Comparison of ENCODE assay signal across 20 cellular contexts in the genomic region with DNA sequence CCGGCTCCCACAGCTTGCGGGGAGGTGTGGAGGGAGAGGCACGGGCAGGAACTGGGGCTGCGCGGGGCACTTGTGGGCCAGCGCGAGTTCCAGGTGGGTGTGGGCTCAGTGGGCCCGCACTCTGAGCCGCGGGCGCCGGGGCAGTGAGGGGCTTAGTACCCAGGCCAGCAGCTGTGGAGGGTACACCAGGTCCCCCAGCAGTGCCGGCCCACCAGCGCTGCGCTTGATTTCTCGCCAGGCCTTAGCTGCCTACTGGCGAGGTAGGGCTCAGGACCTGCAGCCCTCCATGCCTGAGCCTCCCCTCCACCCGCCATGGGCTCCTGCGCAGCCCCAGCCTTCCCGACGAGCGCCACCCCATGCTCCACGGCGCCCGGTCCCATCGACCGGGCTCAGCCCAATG.
DNase-seq lines count a peak whose midpoint lies in the region; ATAC-seq and TF ChIP-seq lines count a peak whose summit lies in the region.
"Had no signal": no experiment of that assay in that cellular context is flagged by ENCODE, and none has a peak within 500 bp of the region (broad histone marks: within the 10 kb centered on the region; RNA-seq: fewer than 3 reads in every experiment).

No MANE protein-coding gene starts in this region.

- H3K27ac Mint-ChIP-seq in stimulated activated naive CD8-positive, alpha-beta T cell treated with anti-CD3 and anti-CD28 coated beads, Interleukin-15, amount 100 ng/mL, for 72 hours = no peak overlapping the region
- H3K27ac Mint-ChIP-seq: B cell; CD8-positive, alpha-beta T cell; GM23338; H9 had no signal

- no peaks in the 10 kb centered on the region for H3K36me3 ChIP-seq in upper lobe of right lung
- H3K36me3 ChIP-seq: BLaER1 had no signal

- peak; percentile 46 for ATAC-seq in stimulated activated naive CD8-positive, alpha-beta T cell treated with anti-CD3 and anti-CD28 coated beads, Interleukin-15, amount 100 ng/mL, for 72 hours
- no peak for ATAC-seq in stimulated activated naive CD8-positive, alpha-beta T cell treated with anti-CD3 and anti-CD28 coated beads, Interleukin-15, Interleukin-2, amounts not matched to agents 100 U/mL and 50 U/mL, for 24 hours
- ATAC-seq in upper lobe of right lung = peak; percentile 14
- no peak for ATAC-seq in GM19328 (IDR thresholded peaks at IDR 0.05; ENCODE audit: unreplicated experiment)
- ATAC-seq: CD8-positive, alpha-beta T cell; GM12878; GM23338; HCT116 had no signal

- no peak overlapping the region for H3K4me3 ChIP-seq in upper lobe of right lung
- H3K4me3 ChIP-seq: BLaER1, GM12878, GM23338 had no signal

- no peaks in the 10 kb centered on the region for H3K27me3 ChIP-seq in upper lobe of right lung
- H3K27me3 ChIP-seq: BLaER1 had no signal

- H3K9me3 ChIP-seq in upper lobe of right lung = no peaks in the 10 kb centered on the region
- H3K9me3 ChIP-seq: Caco-2 had no signal

- H3K9me3 Mint-ChIP-seq in stimulated activated naive CD8-positive, alpha-beta T cell treated with anti-CD3 and anti-CD28 coated beads, Interleukin-15, amount 100 ng/mL, for 72 hours = no peaks in the 10 kb centered on the region
- H3K9me3 Mint-ChIP-seq: CD8-positive, alpha-beta T cell had no signal

- no peak for TF ChIP-seq CTCF in upper lobe of right lung (IDR thresholded peaks at IDR 0.05)

- no peaks in the 10 kb centered on the region for H3K27me3 Mint-ChIP-seq in stimulated activated naive CD8-positive, alpha-beta T cell treated with anti-CD3 and anti-CD28 coated beads, Interleukin-15, amount 100 ng/mL, for 72 hours
- H3K27me3 Mint-ChIP-seq: CD4-positive, CD25-positive, alpha-beta regulatory T cell had no signal

- H3K27ac ChIP-seq in upper lobe of right lung = no peak overlapping the region
- H3K27ac ChIP-seq: 22Rv1, BLaER1, C4-2B had no signal

- peaks cover 3% of the 10 kb centered on the region for H3K4me1 ChIP-seq in upper lobe of right lung
- H3K4me1 ChIP-seq: Caco-2 had no signal

- H3K4me3 Mint-ChIP-seq in stimulated activated naive CD8-positive, alpha-beta T cell treated with anti-CD3 and anti-CD28 coated beads, Interleukin-15, amount 100 ng/mL, for 72 hours = no peak overlapping the region
- H3K4me3 Mint-ChIP-seq: B cell; CD4-positive, CD25-positive, alpha-beta regulatory T cell; CD8-positive, alpha-beta T cell; GM23338; H9 had no signal

- H3K4me1 Mint-ChIP-seq in stimulated activated naive CD8-positive, alpha-beta T cell treated with anti-CD3 and anti-CD28 coated beads, Interleukin-15, amount 100 ng/mL, for 72 hours = peaks cover 9% of the 10 kb centered on the region
- H3K4me1 Mint-ChIP-seq: B cell had no signal

- DNase-seq in activated gamma-delta T cell (lab: John Stamatoyannopoulos, UW) (peak; percentile 10), activated gamma-delta T cell treated with Interleukin-2 at 50 U/mL for 16 hours (no peak), upper lobe of right lung (no peak)
- DNase-seq in stimulated activated naive CD8-positive, alpha-beta T cell treated with anti-CD3 and anti-CD28 coated beads, Interleukin-15, amount 100 ng/mL, for 72 hours = no peak
- no peak for DNase-seq in stimulated activated naive CD8-positive, alpha-beta T cell treated with anti-CD3 and anti-CD28 coated beads, Interleukin-15, Interleukin-2, amounts not matched to agents 100 U/mL and 50 U/mL, for 24 hours
- DNase-seq: Caco-2; CD4-positive, CD25-positive, alpha-beta regulatory T cell; CD8-positive, alpha-beta T cell; DMS79; EL; GDM1; H9 had no signal

- intact Hi-C loops in upper lobe of right lung (cut with DNase I) = no loop called here

Comparison
In these comparisons a context has a peak if more than half of its experiments do, and no peak if none do; other contexts are left out.
1. ATAC-seq: peak in stimulated activated naive CD8-positive, alpha-beta T cell treated with anti-CD3 and anti-CD28 coated beads, Interleukin-15, amount 100 ng/mL, for 72 hours (single experiment) and upper lobe of right lung (single experiment); none in stimulated activated naive CD8-positive, alpha-beta T cell treated with anti-CD3 and anti-CD28 coated beads, Interleukin-15, Interleukin-2, amounts not matched to agents 100 U/mL and 50 U/mL, for 24 hours (single experiment) and GM19328 (single experiment).